In genomic region chr11:8713760-8714159, GRCh38 we compare ENCODE assay signal across 1 cellular context.
A peak's percentile ranks its signal among the peaks of the same experiment; 100 is the strongest.
TF ChIP-seq lines count a peak whose summit lies in the region.

No MANE protein-coding gene starts in this region.

TF ChIP-seq in HepG2, 621 proteins besides CTCF, POLR2A, EP300 and RAD21 (continued from another document):
- TF ChIP-seq ZNF276 (CRISPR knock-in tag; IDR thresholded peaks at IDR 0.05; ENCODE audit: low read depth): 0 out of 2 replicates have a peak, but pooled peaks have one; percentile 22
- TF ChIP-seq MED1 (CRISPR knock-in tag; IDR thresholded peaks at IDR 0.05): peak; percentile 35; the same call in 1 of the 2 replicates
- TF ChIP-seq SP140L (CRISPR knock-in tag; IDR thresholded peaks at IDR 0.05; ENCODE audit: borderline replicate concordance): no peak
- peak; percentile 66 for TF ChIP-seq NR2C2 (CRISPR knock-in tag; IDR thresholded peaks at IDR 0.05; ENCODE audit: borderline replicate concordance)
- peak; percentile 77; the same call in 1 of the 2 replicates for TF ChIP-seq ZSCAN29 (CRISPR knock-in tag; conservative IDR thresholded peaks at IDR 0.05)
- TF ChIP-seq ZNF383 (CRISPR knock-in tag; IDR thresholded peaks at IDR 0.05; ENCODE audit: borderline replicate concordance): no peak
- TF ChIP-seq MATR3 (CRISPR knock-in tag; IDR thresholded peaks at IDR 0.05): no peak
- 0 out of 2 replicates have a peak, but pooled peaks have one; percentile 3 for TF ChIP-seq YEATS4 (CRISPR knock-in tag; IDR thresholded peaks at IDR 0.05; ENCODE audit: borderline replicate concordance)
